ENCODE assay signal across 8 cellular contexts in genomic region chr10:34522542-34522941, GRCh38.
DNase-seq lines count a peak whose midpoint lies in the region; ATAC-seq and TF ChIP-seq lines count a peak whose summit lies in the region.

No MANE protein-coding gene starts in this region.

- TF ChIP-seq CTCF in mesothelial cell of epicardium (IDR thresholded peaks at IDR 0.05; ENCODE audit: unreplicated experiment), result no peak
- TF ChIP-seq CTCF in psoas muscle (IDR thresholded peaks at IDR 0.05), result no peak

- no peaks in the 10 kb centered on the region for H3K9me3 Mint-ChIP-seq in activated T-cell treated with anti-CD3 and anti-CD28 coated beads, Interleukin-2, amount 50 U/mL, for 4 hours
- H3K9me3 Mint-ChIP-seq in activated T-cell treated with anti-CD3 and anti-CD28 coated beads, Interleukin-2, amount 50 U/mL, for 72 hours, result peaks cover 0 to 3% of the 10 kb centered on the region in 2 donors
- H3K9me3 Mint-ChIP-seq in activated CD8-positive, alpha-beta T cell treated with anti-CD3 and anti-CD28 coated beads, Interleukin-2, amount 10 ng/mL, durations not matched to agents 7 days and 5 days (ENCODE audit: insufficient read depth), result no peaks in the 10 kb centered on the region
- peaks cover 4% of the 10 kb centered on the region for H3K9me3 Mint-ChIP-seq in mesothelial cell of epicardium

- H3K4me1 ChIP-seq in psoas muscle, result peaks cover 14% of the 10 kb centered on the region

- H3K27me3 ChIP-seq in psoas muscle (ENCODE audit: insufficient read depth in 3 of 3, low read length in 2 of 3), result no peaks in the 10 kb centered on the region

- intact Hi-C loops in psoas muscle (cut with DNase I), result loop anchor here in 1 of 2 donors (10.0 kb wide), 1 partner anchor 112 kb away; no protein-coding TSS in a partner anchor

- no peaks in the 10 kb centered on the region for H3K36me3 ChIP-seq in psoas muscle (ENCODE audit: insufficient read depth in 1 of 2, low read depth in 1 of 2)

- H3K4me1 Mint-ChIP-seq in activated T-cell treated with anti-CD3 and anti-CD28 coated beads, Interleukin-2, amount 50 U/mL, for 4 hours (ENCODE audit: low read depth), result no peaks in the 10 kb centered on the region
- H3K4me1 Mint-ChIP-seq in activated T-cell treated with anti-CD3 and anti-CD28 coated beads, Interleukin-2, amount 50 U/mL, for 72 hours (ENCODE audit: low read depth), result peaks cover 5% of the 10 kb centered on the region
- no peaks in the 10 kb centered on the region for H3K4me1 Mint-ChIP-seq in activated CD8-positive, alpha-beta T cell treated with anti-CD3 and anti-CD28 coated beads, Interleukin-2, amount 10 ng/mL, durations not matched to agents 7 days and 5 days (ENCODE audit: low read depth)
- peaks cover 39% of the 10 kb centered on the region for H3K4me1 Mint-ChIP-seq in mesothelial cell of epicardium

- no peak overlapping the region for H3K27ac ChIP-seq in psoas muscle

- H3K4me3 Mint-ChIP-seq in activated T-cell treated with anti-CD3 and anti-CD28 coated beads, Interleukin-2, amount 50 U/mL, for 4 hours, result peak overlapping the region; percentile 6
- H3K4me3 Mint-ChIP-seq in activated T-cell treated with anti-CD3 and anti-CD28 coated beads, Interleukin-2, amount 50 U/mL, for 72 hours, result peak overlapping the region in 1 of 2 donors; percentile 16
- H3K4me3 Mint-ChIP-seq in activated CD8-positive, alpha-beta T cell treated with anti-CD3 and anti-CD28 coated beads, Interleukin-2, amount 10 ng/mL, durations not matched to agents 7 days and 5 days, result peak overlapping the region; percentile 6
- no peak overlapping the region for H3K4me3 Mint-ChIP-seq in mesothelial cell of epicardium

- POLR2A ChIA-PET in activated CD8-positive, alpha-beta T cell treated with anti-CD3 and anti-CD28 coated beads, Interleukin-2, amount 10 ng/mL, durations not matched to agents 7 days and 5 days (lab: Charles Lee), result no interaction called here

- DNase-seq in activated T-cell treated with anti-CD3 and anti-CD28 coated beads, Interleukin-2, amount 50 U/mL, for 4 hours, result no peak
- no peak for DNase-seq in activated T-cell treated with anti-CD3 and anti-CD28 coated beads, Interleukin-2, amount 50 U/mL, for 72 hours
- DNase-seq in activated CD8-positive, alpha-beta T cell treated with anti-CD3 and anti-CD28 coated beads, Interleukin-2, amount 10 ng/mL, durations not matched to agents 7 days and 5 days, result no peak
- no peak for DNase-seq in mesothelial cell of epicardium (ENCODE audit: low spot score in 2 of 2, unreplicated experiment in 2 of 2)
- no peak for DNase-seq in iPS-NIHi7 (ENCODE audit: extremely low spot score)
- no peak for DNase-seq in activated CD4-positive, alpha-beta T cell treated with anti-CD3 and anti-CD28 coated beads for 1 hour
- no peak for DNase-seq in psoas muscle

- CTCF ChIA-PET in activated CD8-positive, alpha-beta T cell treated with anti-CD3 and anti-CD28 coated beads, Interleukin-2, amount 10 ng/mL, durations not matched to agents 7 days and 5 days (lab: Charles Lee), result interaction anchor here (0.6 to 1.8 kb wide), 4 partner anchors 37 to 116 kb away, joined by 3 to 13 read pairs (median 3); no protein-coding TSS in a partner anchor

- ATAC-seq in activated T-cell treated with anti-CD3 and anti-CD28 coated beads, Interleukin-2, amount 50 U/mL, for 4 hours, result no peak
- ATAC-seq in activated T-cell treated with anti-CD3 and anti-CD28 coated beads, Interleukin-2, amount 50 U/mL, for 72 hours (replicated peaks in 1 of 2), result no peak
- ATAC-seq in HG03442 (IDR thresholded peaks at IDR 0.05; ENCODE audit: unreplicated experiment) (peak; percentile 66), psoas muscle (no peak)
- ATAC-seq in activated CD8-positive, alpha-beta T cell treated with anti-CD3 and anti-CD28 coated beads, Interleukin-2, amount 10 ng/mL, durations not matched to agents 7 days and 5 days, result no peak

- no peaks in the 10 kb centered on the region for H3K36me3 Mint-ChIP-seq in activated T-cell treated with anti-CD3 and anti-CD28 coated beads, Interleukin-2, amount 50 U/mL, for 4 hours (ENCODE audit: insufficient read depth)
- H3K36me3 Mint-ChIP-seq in activated T-cell treated with anti-CD3 and anti-CD28 coated beads, Interleukin-2, amount 50 U/mL, for 72 hours (ENCODE audit: insufficient read depth in 2 of 2), result no peaks in the 10 kb centered on the region
- H3K36me3 Mint-ChIP-seq in activated CD8-positive, alpha-beta T cell treated with anti-CD3 and anti-CD28 coated beads, Interleukin-2, amount 10 ng/mL, durations not matched to agents 7 days and 5 days (ENCODE audit: low read depth), result no peaks in the 10 kb centered on the region
- peaks cover 8% of the 10 kb centered on the region for H3K36me3 Mint-ChIP-seq in mesothelial cell of epicardium

- 69 to 80% (median 75%) methylated on average over 6 of the region's 6 CpGs for WGBS in psoas muscle, 3 donors

- H3K27me3 Mint-ChIP-seq in activated T-cell treated with anti-CD3 and anti-CD28 coated beads, Interleukin-2, amount 50 U/mL, for 4 hours (ENCODE audit: low read depth), result peaks cover 4% of the 10 kb centered on the region
- H3K27me3 Mint-ChIP-seq in activated T-cell treated with anti-CD3 and anti-CD28 coated beads, Interleukin-2, amount 50 U/mL, for 72 hours (ENCODE audit: low read depth), result peaks cover 7% of the 10 kb centered on the region
- H3K27me3 Mint-ChIP-seq in activated CD8-positive, alpha-beta T cell treated with anti-CD3 and anti-CD28 coated beads, Interleukin-2, amount 10 ng/mL, durations not matched to agents 7 days and 5 days (ENCODE audit: low read depth), result no peaks in the 10 kb centered on the region
- H3K27me3 Mint-ChIP-seq in mesothelial cell of epicardium (ENCODE audit: low read depth), result no peaks in the 10 kb centered on the region

- H3K4me3 ChIP-seq in psoas muscle, result no peak overlapping the region

- H3K27ac Mint-ChIP-seq in activated T-cell treated with anti-CD3 and anti-CD28 coated beads, Interleukin-2, amount 50 U/mL, for 72 hours, result no peak overlapping the region
- no peak overlapping the region for H3K27ac Mint-ChIP-seq in activated CD8-positive, alpha-beta T cell treated with anti-CD3 and anti-CD28 coated beads, Interleukin-2, amount 10 ng/mL, durations not matched to agents 7 days and 5 days
- peak overlapping the region; percentile 31 for H3K27ac Mint-ChIP-seq in mesothelial cell of epicardium

- no peaks in the 10 kb centered on the region for H3K9me3 ChIP-seq in psoas muscle
